21 cellular contexts compared by ENCODE assay signal in genomic region chr10:75352650-75353049, GRCh38. TPM values are rescaled to one million over a fixed set of nuclear protein-coding genes. Genes with fewer than 3 reads are reported as not detected.
DNase-seq lines count a peak whose midpoint lies in the region; ATAC-seq, FAIRE-seq and TF ChIP-seq lines count a peak whose summit lies in the region.
"Had no signal": no experiment of that assay in that cellular context is flagged by ENCODE, and none has a peak within 500 bp of the region (broad histone marks: within the 10 kb centered on the region; RNA-seq: fewer than 3 reads in every experiment).

No MANE protein-coding gene starts in this region.

- H2AFZ ChIP-seq in HepG2 (ENCODE audit: low read length), result no peak overlapping the region

- H4K20me1 ChIP-seq in HepG2 (ENCODE audit: insufficient read depth, low read length), result no peaks in the 10 kb centered on the region
- H4K20me1 ChIP-seq: BLaER1 had no signal

- ATAC-seq in HepG2, result peak; percentile 88
- peak; percentile 36 for ATAC-seq in aorta (ENCODE audit: low FRiP score)
- ATAC-seq in HG02642 (IDR thresholded peaks at IDR 0.05; ENCODE audit: poor library complexity, unreplicated experiment), result no peak
- no peak for ATAC-seq in stimulated activated naive CD8-positive, alpha-beta T cell treated with anti-CD3 and anti-CD28 coated beads, Interleukin-15, amount 100 ng/mL, for 72 hours
- ATAC-seq: T-helper 17 cell, upper lobe of right lung had no signal

- TF ChIP-seq POLR2A in adrenal gland (IDR thresholded peaks at IDR 0.05) (no peak), HepG2 (IDR thresholded peaks at IDR 0.05; ENCODE audit: insufficient read depth in 1 of 2, low read depth in 2 of 2, low read length in 2 of 2) (no peak)

- WGBS in adrenal gland, 4 donors, result 41 to 57% (median 51%) methylated on average over 5 of the region's 5 CpGs
- WGBS in HepG2 (ENCODE audit: low lambda C conversion rate), result 16% methylated on average over 4 of the region's 5 CpGs
- 82 to 88% methylated on average over 5 of the region's 5 CpGs for WGBS in aorta, 2 donors

- no peaks in the 10 kb centered on the region for H3K79me2 ChIP-seq in HepG2 (ENCODE audit: insufficient read depth, low read length)

- H3K9ac ChIP-seq in HepG2 (ENCODE audit: insufficient read depth, low read depth, low read length), result no peak overlapping the region
- H3K9ac ChIP-seq: BLaER1 had no signal

- no peak for FAIRE-seq in HepG2 (lab: Jason Lieb, UNC)
- FAIRE-seq: colon, D721Med had no signal

- TF ChIP-seq EP300 in HepG2 (IDR thresholded peaks at IDR 0.05; ENCODE audit: low read depth in 2 of 2, low read length in 2 of 2) (no peak), HepG2 (CRISPR knock-in tag; IDR thresholded peaks at IDR 0.05; ENCODE audit: borderline replicate concordance) (no peak)

- peak overlapping the region; percentile 8; the same call in 1 of the 2 replicates for H3K4me2 ChIP-seq in HepG2 (ENCODE audit: low read depth, low read length)
- H3K4me2 ChIP-seq: BLaER1 had no signal

- H3K9me3 ChIP-seq in HEK293 (ENCODE audit: control insufficient read depth, insufficient read depth, low read depth, low read length) (no peaks in the 10 kb centered on the region), adrenal gland (replicated peaks in 1 of 3) (no peaks in the 10 kb centered on the region), HepG2 (ENCODE audit: low read length) (no peaks in the 10 kb centered on the region), aorta (ENCODE audit: control insufficient read depth, low read length) (peaks cover 7% of the 10 kb centered on the region)
- H3K9me3 ChIP-seq: upper lobe of right lung had no signal

- in situ Hi-C loops in HepG2 (cut with HindIII; ENCODE audit: extremely low pct_ligation_motif_present, low pct_unique_long_range_greater_than_20kb), result no loop called here

- no peak for TF ChIP-seq CTCF in HEK293 (tag by site-specific recombination; IDR thresholded peaks at IDR 0.05)
- TF ChIP-seq CTCF in adrenal gland (IDR thresholded peaks at IDR 0.05), result no peak
- TF ChIP-seq CTCF in HepG2 (CRISPR knock-in tag; IDR thresholded peaks at IDR 0.05), result no peak

- CTCF ChIA-PET in HEK293 (lab: Yijun Ruan, JAX), result interaction anchor here (0.6 to 1.5 kb wide), 2 partner anchors 43 to 83 kb away, joined by 3 to 4 read pairs; no protein-coding TSS in a partner anchor
- CTCF ChIA-PET in HepG2 (lab: Yijun Ruan, JAX; ENCODE audit: low intra/inter-chr PET ratio, low total read pairs), result no interaction called here

- H3K27me3 Mint-ChIP-seq in stimulated activated naive CD8-positive, alpha-beta T cell treated with anti-CD3 and anti-CD28 coated beads, Interleukin-15, amount 100 ng/mL, for 72 hours, result peaks cover 8% of the 10 kb centered on the region

- no peak for TF ChIP-seq RAD21 in HepG2 (CRISPR knock-in tag; IDR thresholded peaks at IDR 0.05)

- no peak overlapping the region for H3K4me3 ChIP-seq in HEK293 (ENCODE audit: low read depth, low read length)
- H3K4me3 ChIP-seq in adrenal gland, result no peak overlapping the region
- no peak overlapping the region for H3K4me3 ChIP-seq in HepG2 (replicated peaks in 1 of 3; ENCODE audit: insufficient read depth in 1 of 3, low read depth in 2 of 3, low read length in 3 of 3)
- no peak overlapping the region for H3K4me3 ChIP-seq in aorta (ENCODE audit: low read length in 2 of 2)
- H3K4me3 ChIP-seq: BLaER1, MG63, upper lobe of right lung had no signal

- H3K36me3 ChIP-seq in HEK293 (ENCODE audit: control insufficient read depth in 2 of 2, insufficient read depth in 1 of 2, low read length in 2 of 2) (no peaks in the 10 kb centered on the region), adrenal gland (replicated peaks in 1 of 2) (no peaks in the 10 kb centered on the region), HepG2 (replicated peaks in 1 of 2; ENCODE audit: control insufficient read depth in 1 of 2, insufficient read depth in 2 of 2, low read length in 2 of 2) (no peaks in the 10 kb centered on the region), aorta (ENCODE audit: control insufficient read depth in 1 of 2, insufficient read depth in 2 of 2, low read length in 1 of 2) (no peaks in the 10 kb centered on the region)
- H3K36me3 ChIP-seq: BLaER1, MG63, upper lobe of right lung had no signal

- H3K4me1 ChIP-seq in HEK293 (ENCODE audit: control insufficient read depth, insufficient read depth, low read length) (no peaks in the 10 kb centered on the region), adrenal gland (replicated peaks in 1 of 2) (peaks cover 6 to 7% of the 10 kb centered on the region in 2 donors), HepG2 (ENCODE audit: insufficient read depth, low read length) (peaks cover 11% of the 10 kb centered on the region), aorta (ENCODE audit: control insufficient read depth in 1 of 2, insufficient read depth in 2 of 2, low read length in 2 of 2) (no peaks in the 10 kb centered on the region)
- H3K4me1 ChIP-seq: BLaER1, upper lobe of right lung had no signal

- BruUV-seq in HepG2 (replicated peaks; lab: Mats Ljungman, UMichigan), result no TSS peak

- no peak overlapping the region for H3K27ac Mint-ChIP-seq in stimulated activated naive CD8-positive, alpha-beta T cell treated with anti-CD3 and anti-CD28 coated beads, Interleukin-15, amount 100 ng/mL, for 72 hours
- H3K27ac Mint-ChIP-seq: activated naive CD4-positive, alpha-beta T cell treated with anti-CD3 and anti-CD28 coated beads for 36 hours; T-helper 17 cell had no signal

- H3K27me3 ChIP-seq in adrenal gland (no peaks in the 10 kb centered on the region), HepG2 (ENCODE audit: control insufficient read depth in 1 of 2, insufficient read depth in 2 of 2, low read length in 2 of 2) (no peaks in the 10 kb centered on the region; a peak in 1 of 5 replicates), aorta (ENCODE audit: control insufficient read depth in 1 of 2, insufficient read depth in 2 of 2, low read length in 1 of 2) (no peaks in the 10 kb centered on the region)
- H3K27me3 ChIP-seq: BLaER1, MG63, upper lobe of right lung had no signal

- H3K9me3 Mint-ChIP-seq in stimulated activated naive CD8-positive, alpha-beta T cell treated with anti-CD3 and anti-CD28 coated beads, Interleukin-15, amount 100 ng/mL, for 72 hours, result peaks cover 0 to 8% of the 10 kb centered on the region in 2 donors
- H3K9me3 Mint-ChIP-seq: activated naive CD4-positive, alpha-beta T cell treated with anti-CD3 and anti-CD28 coated beads for 36 hours had no signal

- POLR2A ChIA-PET in HEK293 (lab: Yijun Ruan, JAX), result no interaction called here
- POLR2A ChIA-PET in HepG2 (lab: Yijun Ruan, JAX), result no interaction called here

- H3K27ac ChIP-seq in HEK293 (ENCODE audit: extremely low read depth, low read depth, low read length), result no peak overlapping the region
- H3K27ac ChIP-seq in adrenal gland, result peak overlapping the region in 2 of 5 donors; percentile 47 to 58
- H3K27ac ChIP-seq in HepG2 (ENCODE audit: extremely low read length, insufficient read depth, low read length), result no peak overlapping the region
- no peak overlapping the region for H3K27ac ChIP-seq in aorta (ENCODE audit: low read depth in 1 of 2, low read length in 2 of 2)
- H3K27ac ChIP-seq: BLaER1, upper lobe of right lung had no signal

- DNase-seq in adrenal gland (peak; percentile 46 to 77 (median 61)), HepG2 (ENCODE audit: low spot score) (peak; percentile 47), aorta (no peak), NCI-H2171 treated with DMSO at 0.1 percent for 48 hours (lab: John Stamatoyannopoulos, UW) (no peak)
- no peak for DNase-seq in stimulated activated naive CD8-positive, alpha-beta T cell treated with anti-CD3 and anti-CD28 coated beads, Interleukin-15, amount 100 ng/mL, for 72 hours
- DNase-seq: activated CD4-positive, alpha-beta T cell treated with anti-CD3 and anti-CD28 coated beads, Interleukin-2, amount 50 U/mL, for 48 hours; activated naive CD4-positive, alpha-beta T cell treated with anti-CD3 and anti-CD28 coated beads for 36 hours; activated T-cell treated with anti-CD3 and anti-CD28 coated beads for 4 hours; left cardiac atrium; MG63; NCI-H187; right cardiac atrium; Right ventricle myocardium superior; stimulated activated naive CD4-positive, alpha-beta T cell treated with Interleukin-2 at 50 U/mL for 16 hours; T-helper 17 cell; upper lobe of right lung had no signal

- H3K4me3 Mint-ChIP-seq in stimulated activated naive CD8-positive, alpha-beta T cell treated with anti-CD3 and anti-CD28 coated beads, Interleukin-15, amount 100 ng/mL, for 72 hours, result no peak overlapping the region
- H3K4me3 Mint-ChIP-seq: activated naive CD4-positive, alpha-beta T cell treated with anti-CD3 and anti-CD28 coated beads for 36 hours; T-helper 17 cell had no signal

- no peaks in the 10 kb centered on the region for H3K4me1 Mint-ChIP-seq in stimulated activated naive CD8-positive, alpha-beta T cell treated with anti-CD3 and anti-CD28 coated beads, Interleukin-15, amount 100 ng/mL, for 72 hours
- H3K4me1 Mint-ChIP-seq: T-helper 17 cell had no signal

- intact Hi-C loops in adrenal gland (cut with DNase I), result no loop called here
- intact Hi-C loops in HepG2 (cut with micrococcal nuclease; ENCODE audit: unreplicated experiment), result loop anchor here (10.0 kb wide), 1 partner anchor 1412 kb away; no protein-coding TSS in a partner anchor
- intact Hi-C loops in aorta (cut with DNase I), result no loop called here

RNA-seq across cellular contexts. Expression of gene ZNF503, which starts 48.9 kb away (rescaled TPM):
- total RNA-seq in adrenal gland (100 to 1,000 TPM in 1 of 8 donors, 10 to 100 TPM in 7; 39.0 to 129 (median 74.7) TPM), HepG2 (2016; rRNA removed; fragmentation: Illumina TruSeq; extraction: Trizol) (5.8 and 8.3 TPM in 2 replicates), aorta (10 to 100 TPM; 15.7 to 32.1 TPM)
- polyA plus RNA-seq in adrenal gland (10 to 100 TPM in 2 of 3 donors, 1 to 10 TPM in 1; 6.0 to 40.7 (median 35.0) TPM), HepG2 (2011; rRNA removed) (2.7 and 4.0 TPM in 2 replicates), aorta (10 to 100 TPM in 1 of 2 donors, 1 to 10 TPM in 1; 7.0 to 22.1 TPM)
- 1.8 and 1.9 TPM in 2 replicates for total RNA-seq in HepG2 (2016; cell fraction: cytosol; rRNA removed; fragmentation: Illumina TruSeq; extraction: Trizol; ENCODE audit: low read depth)
- 5.6 and 8.5 TPM in 2 replicates for total RNA-seq in HepG2 (2016; cell fraction: insoluble cytoplasmic fraction; rRNA removed; fragmentation: Illumina TruSeq; extraction: Trizol)
- total RNA-seq in HepG2 (2016; cell fraction: membrane; rRNA removed; fragmentation: Illumina TruSeq; extraction: Trizol), result 6.0 and 6.3 TPM in 2 replicates
- 8.7 TPM in 2 replicates for total RNA-seq in HepG2 (2016; cell fraction: nucleus; rRNA removed; fragmentation: Illumina TruSeq; extraction: Trizol)
- 2.4 and 4.0 TPM in 2 replicates for polyA plus RNA-seq in HepG2 (2011; cell fraction: cytosol; rRNA removed)
- polyA plus RNA-seq in HepG2 (2011; cell fraction: nucleus; rRNA removed), result 15.1 and 19.3 TPM in 2 replicates
- 9.8 and 13.3 TPM in 2 replicates for polyA plus RNA-seq in HepG2 (2012)
- 1.3 and 1.4 TPM in 2 replicates for polyA plus RNA-seq in HepG2 (2016; cell fraction: cytosol; fragmentation: Illumina TruSeq; extraction: Trizol; ENCODE audit: low read depth)
- 13.9 and 16.9 TPM in 2 replicates for polyA plus RNA-seq in HepG2 (2016; cell fraction: insoluble cytoplasmic fraction; fragmentation: Illumina TruSeq; extraction: Trizol; ENCODE audit: low read depth)
- polyA plus RNA-seq in HepG2 (2016; cell fraction: membrane; fragmentation: Illumina TruSeq; extraction: Trizol; ENCODE audit: low read depth), result 4.1 and 4.2 TPM in 2 replicates
- polyA plus RNA-seq in HepG2 (2016; cell fraction: nucleus; fragmentation: Illumina TruSeq; extraction: Trizol; ENCODE audit: insufficient read depth, low read depth), result 25.1 and 25.7 TPM in 2 replicates
- 1.0 and 15.3 TPM in 2 replicates for polyA minus RNA-seq in HepG2 (2011; rRNA and poly(A)+ RNA removed; ENCODE audit: low replicate concordance)
- 10.1 and 11.8 TPM in 2 replicates for polyA minus RNA-seq in HepG2 (2011; cell fraction: cytosol; rRNA and poly(A)+ RNA removed)
- polyA minus RNA-seq in HepG2 (2011; cell fraction: nucleus; rRNA and poly(A)+ RNA removed), result 7.0 and 10.7 TPM in 2 replicates

Comparison
In these comparisons a context has a peak if more than half of its experiments do, and no peak if none do; other contexts are left out.
1. DNase-seq: peak in adrenal gland (7 of 7) and HepG2 (single experiment); none in aorta (0 of 2), NCI-H2171 treated with DMSO at 0.1 percent for 48 hours (single experiment) and stimulated activated naive CD8-positive, alpha-beta T cell treated with anti-CD3 and anti-CD28 coated beads, Interleukin-15, amount 100 ng/mL, for 72 hours (0 of 2).
2. ATAC-seq: peak in HepG2 (single experiment) and aorta (single experiment); none in HG02642 (single experiment) and stimulated activated naive CD8-positive, alpha-beta T cell treated with anti-CD3 and anti-CD28 coated beads, Interleukin-15, amount 100 ng/mL, for 72 hours (single experiment).
3. Of the 63 proteins assayed by ChIP-seq in both HepG2 and HEK293: peak only in HepG2: none; only in HEK293: ZNF335; in both: none; in neither: 62.